In the genomic region with DNA sequence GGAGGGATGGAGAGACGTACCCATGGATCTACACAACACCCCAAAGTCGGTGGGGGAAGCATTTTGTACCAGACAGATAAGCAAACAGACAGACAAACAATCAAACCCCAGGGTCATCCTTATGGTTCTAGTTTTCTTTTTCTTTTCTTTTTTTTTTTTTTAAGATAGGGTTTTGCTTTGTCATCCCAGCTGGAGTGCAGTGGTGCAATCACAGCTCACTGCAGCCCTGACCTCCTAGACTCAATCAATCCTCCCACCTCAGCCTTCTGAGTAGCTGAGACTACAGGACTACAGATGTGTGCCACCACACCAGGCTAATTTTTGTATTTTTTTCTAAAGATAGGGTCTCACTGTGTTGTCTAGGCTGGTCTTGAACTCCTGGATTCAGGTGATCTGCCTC, we compare ENCODE assay signal across 17 cellular contexts. TPM values are rescaled to one million over a fixed set of nuclear protein-coding genes. Genes with fewer than 3 reads are reported as not detected.
DNase-seq lines count a peak whose midpoint lies in the region; ATAC-seq, FAIRE-seq and TF ChIP-seq lines count a peak whose summit lies in the region.
"Had no signal": no experiment of that assay in that cellular context is flagged by ENCODE, and none has a peak within 500 bp of the region (broad histone marks: within the 10 kb centered on the region; RNA-seq: fewer than 3 reads in every experiment).

No MANE protein-coding gene starts in this region.

- H3K4me1 ChIP-seq in A549 (no peaks in the 10 kb centered on the region), endodermal cell (ENCODE audit: control insufficient read depth, insufficient read depth, low read length) (no peaks in the 10 kb centered on the region), foreskin keratinocyte (no peaks in the 10 kb centered on the region)

- in situ Hi-C loops in Caki2 (cut with HindIII; ENCODE audit: low pct_unique_long_range_greater_than_20kb, low sequenced_read_pairs) = no loop called here

- no peaks in the 10 kb centered on the region for H3K36me3 Mint-ChIP-seq in endodermal cell (ENCODE audit: low read depth)

- POLR2A ChIA-PET in A549 (lab: Yijun Ruan, JAX) = no interaction called here

- H3K9me3 ChIP-seq in A549 = no peaks in the 10 kb centered on the region
- no peaks in the 10 kb centered on the region for H3K9me3 ChIP-seq in endodermal cell (ENCODE audit: control insufficient read depth, low read length)
- H3K9me3 ChIP-seq: HAP-1 had no signal

- no peaks in the 10 kb centered on the region for H3K4me1 Mint-ChIP-seq in endodermal cell
- H3K4me1 Mint-ChIP-seq: CD4-positive, alpha-beta memory T cell had no signal

- no peak for TF ChIP-seq CTCF in A549 (IDR thresholded peaks at IDR 0.05)
- no peak for TF ChIP-seq CTCF in choroid plexus epithelial cell (conservative IDR thresholded peaks at IDR 0.05; ENCODE audit: low read depth, low read length)
- no peak for TF ChIP-seq CTCF in endodermal cell (conservative IDR thresholded peaks at IDR 0.05)
- TF ChIP-seq CTCF in foreskin keratinocyte (conservative IDR thresholded peaks at IDR 0.05) = no peak
- TF ChIP-seq CTCF in lower leg skin (IDR thresholded peaks at IDR 0.05) = no peak

- H3K4me2 ChIP-seq in A549 = no peak overlapping the region

- no peak overlapping the region for H3K9ac ChIP-seq in endodermal cell (ENCODE audit: extremely low read depth, low read length, poor library complexity, severe bottlenecking)
- H3K9ac ChIP-seq: GM23248 had no signal

- no peak overlapping the region for H3K4me3 Mint-ChIP-seq in endodermal cell
- H3K4me3 Mint-ChIP-seq: CD4-positive, alpha-beta memory T cell had no signal

- H3K27ac Mint-ChIP-seq in endodermal cell = no peak overlapping the region
- H3K27ac Mint-ChIP-seq: CD4-positive, alpha-beta memory T cell had no signal

- H3K27ac ChIP-seq in A549 (peak overlapping the region in 1 of 2 experiments; percentile 12; a peak in 1 of 6 replicates), endodermal cell (ENCODE audit: low read depth, low read length) (no peak overlapping the region), foreskin keratinocyte (no peak overlapping the region)
- H3K27ac ChIP-seq: C4-2B, GM23248 had no signal

- H3K36me3 ChIP-seq in endodermal cell (ENCODE audit: control insufficient read depth, insufficient read depth, low read length) = no peaks in the 10 kb centered on the region
- H3K36me3 ChIP-seq: HAP-1 had no signal

- TF ChIP-seq EP300 in A549 (IDR thresholded peaks at IDR 0.05) = no peak

- ATAC-seq in A549 = peak in 1 of 2 experiments; percentile 24; a peak in 2 of 6 replicates
- ATAC-seq in foreskin keratinocyte = no peak
- ATAC-seq: GM12878 had no signal

- no peak for DNase-seq in A549 (ENCODE audit: low read depth in 1 of 2, low spot score in 1 of 2)
- peak; percentile 33 for DNase-seq in Caki2 (ENCODE audit: low read depth)
- DNase-seq in MV-4-11 (lab: John Stamatoyannopoulos, UW) = peak; percentile 33
- peak; percentile 33 for DNase-seq in choroid plexus epithelial cell (ENCODE audit: low read depth)
- no peak for DNase-seq in endodermal cell
- no peak for DNase-seq in NCI-H2227 treated with DMSO at 0.1 percent for 48 hours (lab: John Stamatoyannopoulos, UW)
- DNase-seq in foreskin keratinocyte = no peak
- DNase-seq in lower leg skin (ENCODE audit: low spot score in 2 of 2) = no peak
- DNase-seq: Calu3; CD4-positive, alpha-beta memory T cell; DMS79 treated with DMSO at 0.1 percent for 48 hours; GM23248 had no signal

- H3K4me3 ChIP-seq in A549 (no peak overlapping the region), choroid plexus epithelial cell (ENCODE audit: low read depth, low read length) (no peak overlapping the region), endodermal cell (ENCODE audit: low read length) (no peak overlapping the region), lower leg skin (ENCODE audit: low read depth, poor library complexity, severe bottlenecking) (no peak overlapping the region)
- H3K4me3 ChIP-seq: GM12878, GM23248, HAP-1 had no signal

- intact Hi-C loops in lower leg skin (cut with DNase I; ENCODE audit: low total_unique reads) = no loop called here

- no peaks in the 10 kb centered on the region for H3K9me3 Mint-ChIP-seq in endodermal cell
- H3K9me3 Mint-ChIP-seq: CD4-positive, alpha-beta memory T cell had no signal

- TF ChIP-seq POLR2A in A549 (IDR thresholded peaks at IDR 0.05; ENCODE audit: low read length) = no peak
- TF ChIP-seq POLR2A in lower leg skin (IDR thresholded peaks at IDR 0.05) = no peak

- FAIRE-seq in A549 (lab: Jason Lieb, UNC) = no peak
- FAIRE-seq: A204.1, GM12878, GM19239 had no signal

- no peaks in the 10 kb centered on the region for H3K27me3 Mint-ChIP-seq in endodermal cell (ENCODE audit: insufficient read depth)
- H3K27me3 Mint-ChIP-seq: CD4-positive, alpha-beta memory T cell had no signal

- WGBS in A549 (ENCODE audit: missing lambda C conversion rate) = 57% methylated on average over 2 of the region's 2 CpGs
- 71 to 88% methylated on average over 1 to 2 of the region's 2 CpGs for WGBS in endodermal cell (ENCODE audit: insufficient coverage in 1 of 2, insufficient read length in 1 of 2), 2 experiments
- 80 to 89% methylated on average over 2 of the region's 2 CpGs for WGBS in lower leg skin, 2 donors

- H3K27me3 ChIP-seq in endodermal cell (ENCODE audit: control insufficient read depth, insufficient read depth, low read length, poor library complexity, severe bottlenecking) = no peaks in the 10 kb centered on the region
- H3K27me3 ChIP-seq in foreskin keratinocyte = no peaks in the 10 kb centered on the region

- CTCF ChIA-PET in A549 (lab: Yijun Ruan, JAX) = interaction anchor here (0.7 to 1.2 kb wide), 5 partner anchors 9 to 72 kb away, joined by 3 read pairs; no protein-coding TSS in a partner anchor

- TF ChIP-seq RAD21 in A549 (conservative IDR thresholded peaks at IDR 0.05 in 1 of 2, IDR thresholded peaks at IDR 0.05 in 1 of 2) = no peak

TF ChIP-seq in A549, 52 proteins besides CTCF, POLR2A, EP300 and RAD21:
- TF ChIP-seq TP53 (CRISPR knock-in tag; IDR thresholded peaks at IDR 0.05) = no peak
- 0 out of 2 replicates have a peak, but pooled peaks have one; percentile 3 for TF ChIP-seq NFE2L2 (conservative IDR thresholded peaks at IDR 0.05; ENCODE audit: low read length)
TF ChIP-seq in A549: peak in this region for 1.

RNA-seq across cellular contexts. Expression of a gene that starts 17.9 kb away (rescaled TPM):
- polyA plus RNA-seq in A549 (2011; rRNA removed) (716 and 970 TPM in 2 replicates), A549 (2017; fragmentation: RNase III; extraction: RNeasy Plus Mini Kit Qiagen cat#74134 plus additional on column Dnase treatment) (1,011 to 1,141 TPM (median 1,077 TPM) in 3 replicates), foreskin keratinocyte (396 and 484 TPM in 2 replicates)
- polyA plus RNA-seq in A549 (2012; cell fraction: cytosol; rRNA removed) = 1,482 and 1,602 TPM in 2 replicates
- polyA plus RNA-seq in A549 (2012; cell fraction: nucleus; rRNA removed) = 1,051 and 1,057 TPM in 2 replicates
- 1,036 and 1,137 TPM in 2 replicates for polyA minus RNA-seq in A549 (2011; rRNA and poly(A)+ RNA removed)
- 700 and 800 TPM in 2 replicates for total RNA-seq in Caki2 (2014; rRNA removed; shearing (Covaris generic); ENCODE audit: low replicate concordance)
- total RNA-seq in endodermal cell (100 to 1,000 TPM; 356 to 387 TPM), foreskin keratinocyte (281 and 363 TPM in 2 replicates), lower leg skin (100 to 1,000 TPM; 167 to 224 (median 174) TPM)
- polyA plus RNA-seq in endodermal cell (2013, experiment 1 of 2) = 327 TPM
- polyA plus RNA-seq in endodermal cell (2013, experiment 2 of 2) = 284 TPM

RNA-seq across cellular contexts. Expression of a gene that starts 30.2 kb away (rescaled TPM):
- polyA plus RNA-seq in A549 (2011; rRNA removed) = 13.8 and 17.3 TPM in 2 replicates
- 10.5 and 14.7 TPM in 2 replicates for polyA plus RNA-seq in A549 (2012; cell fraction: cytosol; rRNA removed)
- 43.9 and 45.3 TPM in 2 replicates for polyA plus RNA-seq in A549 (2012; cell fraction: nucleus; rRNA removed)
- 12.9 to 21.2 TPM (median 18.6 TPM) in 3 replicates for polyA plus RNA-seq in A549 (2017; fragmentation: RNase III; extraction: RNeasy Plus Mini Kit Qiagen cat#74134 plus additional on column Dnase treatment)
- 37.2 and 47.0 TPM in 2 replicates for polyA minus RNA-seq in A549 (2011; rRNA and poly(A)+ RNA removed)
- 6.9 and 13.1 TPM in 2 replicates for total RNA-seq in Caki2 (2014; rRNA removed; shearing (Covaris generic); ENCODE audit: low replicate concordance)
- 10 to 100 TPM; 21.8 to 37.7 TPM for total RNA-seq in endodermal cell
- polyA plus RNA-seq in endodermal cell (2013, experiment 1 of 2) = 32.8 TPM
- polyA plus RNA-seq in endodermal cell (2013, experiment 2 of 2) = 27.3 TPM
- 3.8 and 7.0 TPM in 2 replicates for total RNA-seq in foreskin keratinocyte
- polyA plus RNA-seq in foreskin keratinocyte = 3.8 and 6.2 TPM in 2 replicates
- 10 to 100 TPM; 14.8 to 29.0 (median 19.7) TPM for total RNA-seq in lower leg skin

Comparison
In these comparisons a context has a peak if more than half of its experiments do, and no peak if none do; other contexts are left out.
1. DNase-seq: peak in Caki2 (single experiment), MV-4-11 (single experiment) and choroid plexus epithelial cell (single experiment); none in A549 (0 of 2), endodermal cell (single experiment), NCI-H2227 treated with DMSO at 0.1 percent for 48 hours (single experiment), foreskin keratinocyte (0 of 2) and lower leg skin (0 of 2).